ENCODE assay signal across 1 cellular context in the genomic region with DNA sequence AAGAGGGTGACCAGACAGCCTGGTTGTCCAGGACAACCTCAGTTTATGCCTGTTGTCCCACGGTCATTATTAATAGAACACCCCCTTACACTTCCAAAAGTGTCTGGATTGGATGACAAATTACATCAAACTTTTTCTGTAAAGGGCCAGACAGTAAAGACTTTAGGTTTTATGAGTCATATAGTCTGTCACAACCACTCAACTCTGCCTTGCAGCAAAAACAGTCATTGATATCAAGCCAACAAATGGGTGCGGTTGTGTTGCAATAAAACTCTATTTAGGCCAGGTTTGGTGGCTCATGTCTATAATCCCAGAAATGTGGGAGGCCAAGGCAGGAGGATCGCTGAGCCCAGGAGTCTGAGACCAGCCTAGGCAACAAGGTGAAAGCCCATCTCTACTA.
TF ChIP-seq lines count a peak whose summit lies in the region.

No MANE protein-coding gene starts in this region.

TF ChIP-seq in IMR-90, 13 proteins besides CTCF, POLR2A, EP300 and RAD21:
- no peak for TF ChIP-seq MAFK (IDR thresholded peaks at IDR 0.05; ENCODE audit: low read depth, low read length)
- peak; percentile 94 for TF ChIP-seq CEBPB (IDR thresholded peaks at IDR 0.05; ENCODE audit: low read depth, low read length)
- TF ChIP-seq SMC3 (IDR thresholded peaks at IDR 0.05; ENCODE audit: low read depth, low read length) = no peak
- no peak for TF ChIP-seq BHLHE40 (IDR thresholded peaks at IDR 0.05; ENCODE audit: low read depth, low read length)
- TF ChIP-seq RCOR1 (IDR thresholded peaks at IDR 0.05; ENCODE audit: insufficient replicate concordance, low read length) = peak; percentile 67
- TF ChIP-seq, protein P1, sequence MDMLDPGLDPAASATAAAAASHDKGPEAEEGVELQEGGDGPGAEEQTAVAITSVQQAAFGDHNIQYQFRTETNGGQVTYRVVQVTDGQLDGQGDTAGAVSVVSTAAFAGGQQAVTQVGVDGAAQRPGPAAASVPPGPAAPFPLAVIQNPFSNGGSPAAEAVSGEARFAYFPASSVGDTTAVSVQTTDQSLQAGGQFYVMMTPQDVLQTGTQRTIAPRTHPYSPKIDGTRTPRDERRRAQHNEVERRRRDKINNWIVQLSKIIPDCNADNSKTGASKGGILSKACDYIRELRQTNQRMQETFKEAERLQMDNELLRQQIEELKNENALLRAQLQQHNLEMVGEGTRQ (IDR thresholded peaks at IDR 0.05; ENCODE audit: low read depth, low read length) = no peak
- TF ChIP-seq FOS (IDR thresholded peaks at IDR 0.05; ENCODE audit: low read depth, low read length) = peak; percentile 72
TF ChIP-seq in IMR-90: peak in this region for 3.
